10 cellular contexts compared by ENCODE assay signal in the genomic region with DNA sequence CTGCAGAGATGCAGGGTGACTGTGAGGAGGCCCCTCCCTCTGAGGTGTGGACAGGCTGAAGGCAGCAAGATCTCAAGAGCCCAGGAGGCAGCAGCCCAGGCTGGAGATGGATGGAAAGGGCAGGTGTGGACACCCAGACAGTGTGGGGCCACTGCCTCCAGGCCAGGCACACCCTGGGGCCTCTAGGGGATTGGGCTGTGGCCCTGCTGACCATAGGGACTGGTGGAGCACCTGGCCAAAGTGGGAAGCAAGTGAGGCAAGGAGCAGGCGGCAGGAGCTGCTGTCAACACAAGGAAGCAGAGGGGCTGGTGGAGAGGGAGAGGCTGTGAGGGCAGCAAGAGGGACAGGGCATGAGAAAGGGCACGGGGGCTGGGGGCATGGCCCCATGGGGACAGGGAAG. TPM values are rescaled to one million over a fixed set of nuclear protein-coding genes. Genes with fewer than 3 reads are reported as not detected.
DNase-seq lines count a peak whose midpoint lies in the region; ATAC-seq and TF ChIP-seq lines count a peak whose summit lies in the region.
"Had no signal": no experiment of that assay in that cellular context is flagged by ENCODE, and none has a peak within 500 bp of the region (broad histone marks: within the 10 kb centered on the region; RNA-seq: fewer than 3 reads in every experiment).

No MANE protein-coding gene starts in this region.

- H3K36me3 Mint-ChIP-seq in Calu3 (ENCODE audit: insufficient read depth, unreplicated experiment), result peaks cover 10% of the 10 kb centered on the region

- H3K27ac ChIP-seq in RWPE1, result peak overlapping the region; percentile 92
- H3K27ac ChIP-seq in esophagus muscularis mucosa (replicated peaks in 1 of 4), result peak overlapping the region in 3 of 4 donors; percentile 62 to 71 (median 68)
- peak overlapping the region; percentile 78 to 79 for H3K27ac ChIP-seq in prostate gland

- H3K9me3 ChIP-seq in esophagus muscularis mucosa (peaks cover 0 to 16% (median 15%) of the 10 kb centered on the region in 4 donors), prostate gland (no peaks in the 10 kb centered on the region)

- H3K27me3 ChIP-seq in esophagus muscularis mucosa (no peaks in the 10 kb centered on the region), prostate gland (replicated peaks; ENCODE audit: insufficient read depth) (no peaks in the 10 kb centered on the region)

- peak overlapping the region; percentile 12 for H3K27ac Mint-ChIP-seq in Calu3 (ENCODE audit: unreplicated experiment)

- BruUV-seq in Calu3 (replicated peaks; lab: Mats Ljungman, UMichigan), result no TSS peak

- H3K4me3 ChIP-seq in esophagus muscularis mucosa, result peak overlapping the region in 2 of 4 donors; percentile 46 to 52
- H3K4me3 ChIP-seq in prostate gland, result peak overlapping the region in 1 of 2 donors; percentile 19

- DNase-seq in Calu3, result no peak
- no peak for DNase-seq in RWPE1 (ENCODE audit: low spot score)
- no peak for DNase-seq in esophagus muscularis mucosa (ENCODE audit: extremely low spot score)
- DNase-seq in prostate gland (ENCODE audit: low spot score), result peak; percentile 6
- DNase-seq in SKM-1 treated with dmso at 0.1 percent for 144 hours (lab: John Stamatoyannopoulos, UW; ENCODE audit: unreplicated experiment), result no peak
- DNase-seq in SIG-M5 treated with dmso at 0.1 percent for 504 hours (lab: John Stamatoyannopoulos, UW; ENCODE audit: unreplicated experiment), result no peak
- DNase-seq: NCI-H187 treated with DMSO at 0.1 percent for 48 hours, RPMI8226 had no signal

- TF ChIP-seq POLR2A in esophagus muscularis mucosa (IDR thresholded peaks at IDR 0.05; ENCODE audit: low read depth) (no peak), prostate gland (IDR thresholded peaks at IDR 0.05) (no peak)

- 61% methylated on average over 2 of the region's 2 CpGs for WGBS in esophagus muscularis mucosa
- WGBS in prostate gland, result 95% methylated on average over 2 of the region's 2 CpGs

- H3K4me1 Mint-ChIP-seq in Calu3 (ENCODE audit: low read depth, unreplicated experiment), result peaks cover 9% of the 10 kb centered on the region

- peaks cover 14 to 25% (median 19%) of the 10 kb centered on the region in 4 donors for H3K4me1 ChIP-seq in esophagus muscularis mucosa
- H3K4me1 ChIP-seq in prostate gland (replicated peaks), result peaks cover 21% of the 10 kb centered on the region

- peaks cover 4% of the 10 kb centered on the region for H3K9me3 Mint-ChIP-seq in Calu3 (ENCODE audit: low read depth, unreplicated experiment)

- TF ChIP-seq EP300 in esophagus muscularis mucosa (IDR thresholded peaks at IDR 0.05), result no peak

- peaks cover 0 to 5% (median 0%) of the 10 kb centered on the region in 4 donors for H3K36me3 ChIP-seq in esophagus muscularis mucosa
- H3K36me3 ChIP-seq in prostate gland, result no peaks in the 10 kb centered on the region

- POLR2A ChIA-PET in RWPE1 (lab: Yijun Ruan, JAX; ENCODE audit: low non-redundant PET), result no interaction called here

- peaks cover 54% of the 10 kb centered on the region for H3K27me3 Mint-ChIP-seq in Calu3 (ENCODE audit: unreplicated experiment)

- intact Hi-C loops in Calu3 (cut with micrococcal nuclease; ENCODE audit: unreplicated experiment) (no loop called here), esophagus muscularis mucosa (cut with DNase I) (no loop called here), prostate gland (cut with DNase I) (no loop called here)

- H3K4me3 Mint-ChIP-seq in Calu3 (ENCODE audit: low read depth, unreplicated experiment), result peak overlapping the region; percentile 11

- ATAC-seq in HG02571 (IDR thresholded peaks at IDR 0.05; ENCODE audit: unreplicated experiment) (no peak), GM18511 (IDR thresholded peaks at IDR 0.05; ENCODE audit: unreplicated experiment) (no peak)

- CTCF ChIA-PET in Calu3 (lab: Charles Lee) (no interaction called here), RWPE1 (lab: Yijun Ruan, JAX) (interaction anchor here (0.6 kb wide), 1 partner anchor 118 kb away, joined by 5 read pairs; no protein-coding TSS in a partner anchor)

- no peak for TF ChIP-seq CTCF in Calu3 (IDR thresholded peaks at IDR 0.05; ENCODE audit: unreplicated experiment)
- no peak for TF ChIP-seq CTCF in RWPE1 (conservative IDR thresholded peaks at IDR 0.05; ENCODE audit: low read depth)
- no peak for TF ChIP-seq CTCF in esophagus muscularis mucosa (IDR thresholded peaks at IDR 0.05)
- TF ChIP-seq CTCF in prostate gland (IDR thresholded peaks at IDR 0.05), result no peak

RNA-seq across cellular contexts. Expression of a gene that starts 10.8 kb away (rescaled TPM):
- total RNA-seq in Calu3 (2022) (0.76 and 0.86 TPM in 2 replicates), esophagus muscularis mucosa (10 to 100 TPM in 2 of 4 donors, 1 to 10 TPM in 2; 7.3 to 14.1 (median 11.6) TPM), prostate gland (100 to 1,000 TPM in 1 of 2 donors, 10 to 100 TPM in 1; 32.0 to 115 TPM)
